ENCODE assay signal across 1 cellular context in the genomic region with DNA sequence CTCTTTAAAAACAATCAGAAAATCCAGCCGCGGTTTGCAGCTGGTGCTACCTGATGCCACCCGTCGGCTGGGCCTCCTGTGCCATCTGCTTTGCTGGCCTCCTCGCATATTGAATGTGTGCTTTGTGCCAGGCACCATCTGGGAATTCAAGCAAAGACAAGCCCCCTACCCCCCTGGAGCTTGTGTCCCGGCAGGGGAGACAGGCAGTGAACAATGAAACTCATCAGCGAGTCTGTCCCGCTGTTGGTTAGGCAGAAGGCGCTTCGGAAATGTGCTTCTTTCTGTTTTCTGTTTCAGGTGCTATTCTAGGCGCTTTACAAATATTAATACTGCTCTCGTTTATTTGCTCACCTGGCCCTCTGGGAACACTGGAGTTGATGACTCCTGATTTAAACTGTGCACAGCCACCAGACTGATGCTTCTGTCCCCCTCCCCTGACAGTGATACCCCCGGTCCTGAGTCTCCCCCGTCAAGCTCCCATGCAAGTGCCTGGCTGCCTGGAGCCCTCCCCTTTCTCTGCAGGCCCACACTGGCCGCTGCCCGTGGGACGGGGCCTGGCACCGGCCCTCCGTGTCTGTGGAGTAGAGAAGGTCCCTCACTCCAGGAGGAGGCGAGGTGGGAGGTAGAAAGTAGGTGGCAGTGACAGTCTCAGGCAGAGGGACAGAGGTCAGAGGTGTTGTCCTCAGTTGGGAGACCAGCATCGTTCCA.
TF ChIP-seq lines count a peak whose summit lies in the region.

No MANE protein-coding gene starts in this region.

TF ChIP-seq in K562, 482 proteins besides CTCF, POLR2A, EP300 and RAD21:
- TF ChIP-seq, protein P1, sequence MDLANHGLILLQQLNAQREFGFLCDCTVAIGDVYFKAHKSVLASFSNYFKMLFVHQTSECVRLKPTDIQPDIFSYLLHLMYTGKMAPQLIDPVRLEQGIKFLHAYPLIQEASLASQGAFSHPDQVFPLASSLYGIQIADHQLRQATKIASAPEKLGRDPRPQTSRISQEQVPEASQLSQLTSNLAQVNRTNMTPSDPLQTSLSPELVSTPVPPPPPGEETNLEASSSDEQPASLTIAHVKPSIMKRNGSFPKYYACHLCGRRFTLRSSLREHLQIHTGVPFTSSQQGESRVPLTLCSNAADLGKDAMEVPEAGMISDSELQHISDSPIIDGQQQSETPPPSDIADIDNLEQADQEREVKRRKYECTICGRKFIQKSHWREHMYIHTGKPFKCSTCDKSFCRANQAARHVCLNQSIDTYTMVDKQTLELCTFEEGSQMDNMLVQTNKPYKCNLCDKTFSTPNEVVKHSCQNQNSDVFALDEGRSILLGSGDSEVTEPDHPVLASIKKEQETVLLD (IDR thresholded peaks at IDR 0.05) = no peak
- TF ChIP-seq ETS2 (tag; IDR thresholded peaks at IDR 0.05; ENCODE audit: borderline replicate concordance, poor library complexity, severe bottlenecking) = no peak
- no peak for TF ChIP-seq GTF2E2 (tag; IDR thresholded peaks at IDR 0.05)
- no peak for TF ChIP-seq GATAD2B (IDR thresholded peaks at IDR 0.05; ENCODE audit: borderline replicate concordance)
- TF ChIP-seq ZNF174 (CRISPR knock-in tag; IDR thresholded peaks at IDR 0.05) = no peak
- TF ChIP-seq HNRNPK (IDR thresholded peaks at IDR 0.05; ENCODE audit: low read depth, low read length, poor library complexity, severe bottlenecking) = no peak
- TF ChIP-seq, protein P2, sequence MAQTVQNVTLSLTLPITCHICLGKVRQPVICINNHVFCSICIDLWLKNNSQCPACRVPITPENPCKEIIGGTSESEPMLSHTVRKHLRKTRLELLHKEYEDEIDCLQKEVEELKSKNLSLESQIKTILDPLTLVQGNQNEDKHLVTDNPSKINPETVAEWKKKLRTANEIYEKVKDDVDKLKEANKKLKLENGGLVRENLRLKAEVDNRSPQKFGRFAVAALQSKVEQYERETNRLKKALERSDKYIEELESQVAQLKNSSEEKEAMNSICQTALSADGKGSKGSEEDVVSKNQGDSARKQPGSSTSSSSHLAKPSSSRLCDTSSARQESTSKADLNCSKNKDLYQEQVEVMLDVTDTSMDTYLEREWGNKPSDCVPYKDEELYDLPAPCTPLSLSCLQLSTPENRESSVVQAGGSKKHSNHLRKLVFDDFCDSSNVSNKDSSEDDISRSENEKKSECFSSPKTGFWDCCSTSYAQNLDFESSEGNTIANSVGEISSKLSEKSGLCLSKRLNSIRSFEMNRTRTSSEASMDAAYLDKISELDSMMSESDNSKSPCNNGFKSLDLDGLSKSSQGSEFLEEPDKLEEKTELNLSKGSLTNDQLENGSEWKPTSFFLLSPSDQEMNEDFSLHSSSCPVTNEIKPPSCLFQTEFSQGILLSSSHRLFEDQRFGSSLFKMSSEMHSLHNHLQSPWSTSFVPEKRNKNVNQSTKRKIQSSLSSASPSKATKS (CRISPR knock-in tag; IDR thresholded peaks at IDR 0.05) = no peak
- TF ChIP-seq ZNF224 (CRISPR knock-in tag; IDR thresholded peaks at IDR 0.05) = no peak
- no peak for TF ChIP-seq RFX5 (IDR thresholded peaks at IDR 0.05; ENCODE audit: low read depth, low read length)
- no peak for TF ChIP-seq PRPF4 (IDR thresholded peaks at IDR 0.05; ENCODE audit: insufficient read depth, low read depth, low read length, poor library complexity, severe bottlenecking)
- no peak for TF ChIP-seq PYGO2 (tag; IDR thresholded peaks at IDR 0.05)
- TF ChIP-seq ZNF347 (CRISPR knock-in tag; IDR thresholded peaks at IDR 0.05; ENCODE audit: low read depth) = no peak
- TF ChIP-seq MAZ (CRISPR knock-in tag; conservative IDR thresholded peaks at IDR 0.05 in 1 of 2, IDR thresholded peaks at IDR 0.05 in 1 of 2) = no peak
- TF ChIP-seq NR3C1 (CRISPR knock-in tag; IDR thresholded peaks at IDR 0.05) = no peak
